Comparison of ENCODE assay signal across 2 cellular contexts in the genomic region with DNA sequence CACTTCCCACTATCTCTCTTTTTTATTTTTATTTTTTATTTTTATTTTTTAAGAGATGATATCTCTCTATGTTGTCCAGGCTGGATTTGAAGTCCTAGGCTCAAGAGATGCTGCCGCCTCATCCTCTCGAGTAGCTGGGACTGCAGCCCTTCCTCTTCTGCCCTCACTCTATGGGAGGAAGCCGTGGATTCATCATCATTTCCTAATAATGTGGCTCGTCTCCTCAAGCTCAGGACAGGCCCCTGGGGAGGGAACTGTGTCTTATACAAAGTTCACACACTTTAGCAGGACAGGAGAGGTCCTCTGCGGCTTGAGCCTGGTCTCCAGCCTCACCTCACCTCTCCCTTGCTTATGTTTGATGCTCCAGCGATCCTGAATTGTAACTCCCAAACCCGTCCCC.
TF ChIP-seq lines count a peak whose summit lies in the region.

No MANE protein-coding gene starts in this region.

TF ChIP-seq in HepG2, 621 proteins besides CTCF, POLR2A, EP300 and RAD21:
- TF ChIP-seq NCOA5 (CRISPR knock-in tag; IDR thresholded peaks at IDR 0.05) = no peak
- TF ChIP-seq TCF7 (IDR thresholded peaks at IDR 0.05; ENCODE audit: low read depth) = no peak
- no peak for TF ChIP-seq ZFYVE20 (CRISPR knock-in tag; IDR thresholded peaks at IDR 0.05; ENCODE audit: borderline replicate concordance, low read depth)

TF ChIP-seq in endothelial cell of umbilical vein, 7 proteins besides CTCF, POLR2A, EP300 and RAD21:
- TF ChIP-seq POLR2AphosphoS5 (IDR thresholded peaks at IDR 0.05; ENCODE audit: insufficient read depth, low read depth, low read length) (no peak), JUN (IDR thresholded peaks at IDR 0.05; ENCODE audit: borderline replicate concordance, insufficient read depth, insufficient read length, low read depth) (peak; percentile 10), MYC (IDR thresholded peaks at IDR 0.05; ENCODE audit: low read depth, low read length) (no peak), GATA2 (IDR thresholded peaks at IDR 0.05; ENCODE audit: insufficient read depth, insufficient read length, low read depth, low read length) (no peak), EZH2 (IDR thresholded peaks at IDR 0.05; ENCODE audit: borderline replicate concordance, low read depth, low read length, severe bottlenecking) (no peak), FOS (IDR thresholded peaks at IDR 0.05; ENCODE audit: borderline replicate concordance, insufficient read depth, low read length) (peak; percentile 58)
- TF ChIP-seq, protein P1, sequence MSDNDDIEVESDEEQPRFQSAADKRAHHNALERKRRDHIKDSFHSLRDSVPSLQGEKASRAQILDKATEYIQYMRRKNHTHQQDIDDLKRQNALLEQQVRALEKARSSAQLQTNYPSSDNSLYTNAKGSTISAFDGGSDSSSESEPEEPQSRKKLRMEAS (IDR thresholded peaks at IDR 0.05; ENCODE audit: insufficient read depth, insufficient read length) = no peak
